ENCODE assay signal across 2 cellular contexts in the genomic region with DNA sequence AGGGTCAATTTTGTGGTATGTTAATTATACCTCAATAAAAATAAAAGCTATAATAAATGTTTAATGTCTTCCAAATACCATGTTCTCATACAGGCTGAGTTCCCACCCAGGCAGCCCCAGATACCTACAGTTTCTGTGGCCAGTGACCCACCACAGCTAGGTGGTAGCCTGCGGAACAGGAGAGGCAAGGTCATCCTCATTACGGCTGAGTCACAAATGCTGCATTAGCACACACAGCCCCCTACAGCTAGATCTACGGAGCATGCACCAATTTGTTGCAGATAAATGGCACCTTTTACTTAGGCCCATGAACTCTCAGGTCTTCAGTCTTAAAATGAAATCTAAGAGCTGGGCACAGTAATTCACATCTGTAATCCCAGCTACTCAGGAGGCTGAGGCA.
TF ChIP-seq lines count a peak whose summit lies in the region.

No MANE protein-coding gene starts in this region.

TF ChIP-seq in HCT116, 20 proteins besides CTCF, POLR2A, EP300 and RAD21:
- TF ChIP-seq ELF1 (IDR thresholded peaks at IDR 0.05; ENCODE audit: borderline replicate concordance, low read depth) (no peak), POLR2AphosphoS5 (IDR thresholded peaks at IDR 0.05; ENCODE audit: low read depth, low read length) (peak; percentile 24; the same call in 1 of the 2 replicates)

TF ChIP-seq in H1, 55 proteins besides CTCF, POLR2A, EP300 and RAD21:
- peak; percentile 45; the same call in 1 of the 2 replicates for TF ChIP-seq MAFK (IDR thresholded peaks at IDR 0.05; ENCODE audit: low read depth, low read length)
- no peak for TF ChIP-seq SIN3A (conservative IDR thresholded peaks at IDR 0.05 in 1 of 2, IDR thresholded peaks at IDR 0.05 in 1 of 2; ENCODE audit: low read depth in 1 of 2, low read length in 2 of 2)
- TF ChIP-seq CEBPB (IDR thresholded peaks at IDR 0.05; ENCODE audit: low read depth, low read length), result no peak
- TF ChIP-seq CHD2 (IDR thresholded peaks at IDR 0.05; ENCODE audit: low read length), result no peak
- no peak for TF ChIP-seq SAP30 (IDR thresholded peaks at IDR 0.05; ENCODE audit: insufficient read depth, insufficient replicate concordance, low read length)
- TF ChIP-seq RXRA (IDR thresholded peaks at IDR 0.05; ENCODE audit: insufficient read depth, low read depth, low read length), result no peak
- no peak for TF ChIP-seq POLR2AphosphoS5 (IDR thresholded peaks at IDR 0.05; ENCODE audit: low read depth, low read length)
- no peak for TF ChIP-seq SIRT6 (IDR thresholded peaks at IDR 0.05; ENCODE audit: low read length)
- peak; percentile 88 for TF ChIP-seq BACH1 (IDR thresholded peaks at IDR 0.05; ENCODE audit: low read length)
- no peak for TF ChIP-seq TAF1 (IDR thresholded peaks at IDR 0.05; ENCODE audit: low read depth, low read length)
- TF ChIP-seq CBX5 (IDR thresholded peaks at IDR 0.05; ENCODE audit: low read depth, low read length), result no peak
- no peak for TF ChIP-seq SIX5 (IDR thresholded peaks at IDR 0.05; ENCODE audit: low read depth, low read length)
